In genomic region chr7:28310449-28310848, GRCh38 we compare ENCODE assay signal across 3 cellular contexts.
TF ChIP-seq lines count a peak whose summit lies in the region.

No MANE protein-coding gene starts in this region.

TF ChIP-seq in HepG2, 621 proteins besides CTCF, POLR2A, EP300 and RAD21:
- TF ChIP-seq CEBPB (IDR thresholded peaks at IDR 0.05; ENCODE audit: borderline replicate concordance, low read depth, low read length) = 0 out of 2 replicates have a peak, but pooled peaks have one; percentile 17
- no peak for TF ChIP-seq ZKSCAN1 (IDR thresholded peaks at IDR 0.05; ENCODE audit: low read length)
- TF ChIP-seq FOXP1 (IDR thresholded peaks at IDR 0.05) = no peak
- TF ChIP-seq FOXP1 (CRISPR knock-in tag; IDR thresholded peaks at IDR 0.05) = no peak

TF ChIP-seq in IMR-90, 13 proteins besides CTCF, POLR2A, EP300 and RAD21:
- TF ChIP-seq MAZ (IDR thresholded peaks at IDR 0.05; ENCODE audit: borderline replicate concordance, low read depth, low read length) (no peak), CHD1 (IDR thresholded peaks at IDR 0.05; ENCODE audit: low read depth, low read length) (no peak), CEBPB (IDR thresholded peaks at IDR 0.05; ENCODE audit: low read depth, low read length) (peak; percentile 70), BHLHE40 (IDR thresholded peaks at IDR 0.05; ENCODE audit: low read depth, low read length) (no peak), MAFK (IDR thresholded peaks at IDR 0.05; ENCODE audit: low read depth, low read length) (no peak), RFX5 (IDR thresholded peaks at IDR 0.05; ENCODE audit: low read depth, low read length) (no peak)

TF ChIP-seq in K562, 482 proteins besides CTCF, POLR2A, EP300 and RAD21:
- TF ChIP-seq ILF3 (IDR thresholded peaks at IDR 0.05; ENCODE audit: borderline replicate concordance) = no peak
- TF ChIP-seq CEBPB (tag; IDR thresholded peaks at IDR 0.05) = peak; percentile 54
- TF ChIP-seq, protein P1, sequence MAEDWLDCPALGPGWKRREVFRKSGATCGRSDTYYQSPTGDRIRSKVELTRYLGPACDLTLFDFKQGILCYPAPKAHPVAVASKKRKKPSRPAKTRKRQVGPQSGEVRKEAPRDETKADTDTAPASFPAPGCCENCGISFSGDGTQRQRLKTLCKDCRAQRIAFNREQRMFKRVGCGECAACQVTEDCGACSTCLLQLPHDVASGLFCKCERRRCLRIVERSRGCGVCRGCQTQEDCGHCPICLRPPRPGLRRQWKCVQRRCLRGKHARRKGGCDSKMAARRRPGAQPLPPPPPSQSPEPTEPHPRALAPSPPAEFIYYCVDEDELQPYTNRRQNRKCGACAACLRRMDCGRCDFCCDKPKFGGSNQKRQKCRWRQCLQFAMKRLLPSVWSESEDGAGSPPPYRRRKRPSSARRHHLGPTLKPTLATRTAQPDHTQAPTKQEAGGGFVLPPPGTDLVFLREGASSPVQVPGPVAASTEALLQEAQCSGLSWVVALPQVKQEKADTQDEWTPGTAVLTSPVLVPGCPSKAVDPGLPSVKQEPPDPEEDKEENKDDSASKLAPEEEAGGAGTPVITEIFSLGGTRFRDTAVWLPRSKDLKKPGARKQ (CRISPR knock-in tag; IDR thresholded peaks at IDR 0.05) = no peak
- no peak for TF ChIP-seq KLF16 (IDR thresholded peaks at IDR 0.05)
- no peak for TF ChIP-seq CEBPG (CRISPR knock-in tag; IDR thresholded peaks at IDR 0.05)
- peak; percentile 22 to 44; a peak in 1 of 4 replicates for TF ChIP-seq CEBPG (tag; conservative IDR thresholded peaks at IDR 0.05 in 1 of 2, IDR thresholded peaks at IDR 0.05 in 1 of 2)
